In genomic region chr9:107213561-107214028, GRCh38 we compare ENCODE assay signal across 8 cellular contexts.
A peak's percentile ranks its signal among the peaks of the same experiment; 100 is the strongest.
DNase-seq lines count a peak whose midpoint lies in the region; ATAC-seq and TF ChIP-seq lines count a peak whose summit lies in the region.

No MANE protein-coding gene starts in this region.

- no peak overlapping the region for H3K4me3 ChIP-seq in AG09309 (ENCODE audit: control insufficient read depth, low read depth, low read length)

- peak; percentile 94 for ATAC-seq in GM18873 (IDR thresholded peaks at IDR 0.05; ENCODE audit: low FRiP score, unreplicated experiment)
- peak; percentile 89 for ATAC-seq in HG03097 (IDR thresholded peaks at IDR 0.05; ENCODE audit: low FRiP score, unreplicated experiment)

- DNase-seq in AG09309 (ENCODE audit: low read depth) (peak; percentile 68), SIG-M5 (lab: John Stamatoyannopoulos, UW) (peak; percentile 32), dedifferentiated amniotic fluid mesenchymal stem cell (ENCODE audit: extremely low spot score) (peak; percentile 80), smooth muscle cell of the brain vasculature (ENCODE audit: low read depth, low spot score) (peak; percentile 43), NCI-H1930 (lab: John Stamatoyannopoulos, UW) (no peak), pons (ENCODE audit: low spot score) (no peak)

- TF ChIP-seq CTCF in AG09309 (IDR thresholded peaks at IDR 0.05; ENCODE audit: control insufficient read depth, insufficient read depth, low read depth, low read length, missing control alignments), result no peak

Comparison
In these comparisons a context has a peak if more than half of its experiments do, and no peak if none do; other contexts are left out.
1. DNase-seq: peak in AG09309 (single experiment), SIG-M5 (single experiment), dedifferentiated amniotic fluid mesenchymal stem cell (single experiment) and smooth muscle cell of the brain vasculature (single experiment); none in NCI-H1930 (0 of 2) and pons (single experiment).